ENCODE assay signal across 1 cellular context in genomic region chr5:14123974-14124482, GRCh38.
TF ChIP-seq lines count a peak whose summit lies in the region.

No MANE protein-coding gene starts in this region.

TF ChIP-seq in HEK293, 187 proteins besides CTCF, POLR2A, EP300 and RAD21 (continued from another document):
- TF ChIP-seq ZFP37 (tag by site-specific recombination; IDR thresholded peaks at IDR 0.05) = no peak
- no peak for TF ChIP-seq ZNF785 (tag by site-specific recombination; IDR thresholded peaks at IDR 0.05)
- no peak for TF ChIP-seq ZNF169 (tag by site-specific recombination; IDR thresholded peaks at IDR 0.05)
